Comparison of ENCODE assay signal across 1 cellular context in the genomic region with DNA sequence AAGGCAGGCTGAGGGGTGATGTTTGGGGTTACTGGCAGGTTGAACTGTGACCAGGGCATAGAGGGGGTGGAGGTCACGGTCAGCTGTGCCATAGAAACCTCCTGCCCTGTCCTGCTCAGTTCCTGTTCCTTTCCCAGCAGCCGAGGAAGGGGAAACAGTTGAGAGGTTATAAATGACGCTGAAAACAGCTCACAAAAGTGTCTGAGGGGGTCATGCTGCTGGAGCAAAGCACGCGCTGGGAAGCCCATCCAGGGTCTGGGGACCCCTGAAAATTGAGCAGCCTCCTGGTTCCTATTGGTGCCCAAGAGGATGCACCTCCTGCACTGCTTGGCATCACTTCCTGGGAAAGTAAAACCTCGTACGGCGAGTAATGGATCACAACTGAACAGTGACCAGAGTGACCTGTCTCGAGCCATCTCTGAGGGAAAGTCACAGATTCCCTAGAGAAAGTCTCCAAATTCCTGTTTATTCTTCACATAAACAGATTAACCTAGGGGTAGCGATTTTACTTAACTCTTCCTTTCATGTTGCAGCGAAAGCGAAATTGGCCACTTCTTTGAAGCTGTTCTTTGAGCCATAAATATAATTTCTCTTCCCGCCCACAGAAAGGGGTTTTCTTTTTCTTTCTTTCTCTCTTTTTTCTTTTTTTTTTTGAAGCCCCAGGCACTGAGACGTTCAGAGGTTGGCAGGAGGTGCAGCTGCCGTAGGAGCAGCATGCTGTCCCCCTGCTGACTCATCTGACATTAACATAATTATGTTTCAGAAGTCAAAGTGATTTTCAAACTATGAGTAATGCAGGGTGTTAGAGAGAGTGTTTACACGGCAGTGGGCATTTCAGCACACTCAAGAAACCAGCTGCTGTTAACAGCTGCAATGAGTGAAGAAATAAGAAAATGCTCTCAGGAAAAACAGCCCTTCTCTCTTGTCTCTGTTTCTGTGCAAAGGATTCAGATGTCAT.
A peak's percentile ranks its signal among the peaks of the same experiment; 100 is the strongest.
TF ChIP-seq lines count a peak whose summit lies in the region.

No MANE protein-coding gene starts in this region.

TF ChIP-seq in K562, 482 proteins besides CTCF, POLR2A, EP300 and RAD21 (continued from another document and continues in another):
- TF ChIP-seq ZNF668 (CRISPR knock-in tag; IDR thresholded peaks at IDR 0.05) (no peak), ZNF140 (CRISPR knock-in tag; IDR thresholded peaks at IDR 0.05) (no peak), JUND (IDR thresholded peaks at IDR 0.05; ENCODE audit: borderline replicate concordance, low read depth, low read length) (peak; percentile 89), JUND (tag; IDR thresholded peaks at IDR 0.05; ENCODE audit: borderline replicate concordance, low read depth, low read length) (peak; percentile 88; the same call in 2 of the 3 replicates), FUS (optimal IDR thresholded peaks at IDR 0.05; ENCODE audit: low read depth, low read length) (no peak), CBX1 (IDR thresholded peaks at IDR 0.05; ENCODE audit: low read depth) (no peak), ZC3H4 (CRISPR knock-in tag; IDR thresholded peaks at IDR 0.05; ENCODE audit: borderline replicate concordance) (no peak), POLR2B (IDR thresholded peaks at IDR 0.05; ENCODE audit: low read depth, partially characterized antibody) (no peak), ZNF239 (CRISPR knock-in tag; IDR thresholded peaks at IDR 0.05) (no peak), BRF1 (IDR thresholded peaks at IDR 0.05; ENCODE audit: borderline replicate concordance, extremely low read depth, insufficient read length) (no peak), MAFF (IDR thresholded peaks at IDR 0.05; ENCODE audit: low read length) (peak; percentile 31; the same call in 1 of the 2 replicates), MCM2 (IDR thresholded peaks at IDR 0.05; ENCODE audit: low read depth) (no peak), DIDO1 (tag; IDR thresholded peaks at IDR 0.05; ENCODE audit: low read depth) (no peak), STAT5B (CRISPR knock-in tag; IDR thresholded peaks at IDR 0.05) (no peak), NFATC3 (IDR thresholded peaks at IDR 0.05) (no peak), RFX1 (IDR thresholded peaks at IDR 0.05) (no peak), MAFG (tag; conservative IDR thresholded peaks at IDR 0.05) (peak; percentile 80), HMG20B (CRISPR knock-in tag; IDR thresholded peaks at IDR 0.05) (no peak), ZSCAN32 (CRISPR knock-in tag; IDR thresholded peaks at IDR 0.05) (no peak), ZNF766 (CRISPR knock-in tag; conservative IDR thresholded peaks at IDR 0.05) (0 out of 2 replicates have a peak, but pooled peaks have one; percentile 33), ZFP36 (IDR thresholded peaks at IDR 0.05; ENCODE audit: low read depth, low read length, partially characterized antibody) (peak; percentile 55), SUPT5H (IDR thresholded peaks at IDR 0.05) (no peak), HDAC1 (IDR thresholded peaks at IDR 0.05) (peak in 1 of 2 experiments; percentile 50; a peak in 1 of 4 replicates), SMARCE1 (IDR thresholded peaks at IDR 0.05) (peak; percentile 84), NR2C2 (CRISPR knock-in tag; IDR thresholded peaks at IDR 0.05) (no peak), NR2C2 (tag; IDR thresholded peaks at IDR 0.05) (peak; percentile 51; the same call in 1 of the 2 replicates), MYNN (IDR thresholded peaks at IDR 0.05) (no peak), MYNN (CRISPR knock-in tag; IDR thresholded peaks at IDR 0.05) (no peak), KDM1A (IDR thresholded peaks at IDR 0.05) (peak in 1 of 2 experiments; percentile 7; a peak in 1 of 4 replicates), MEF2D (tag; conservative IDR thresholded peaks at IDR 0.05; ENCODE audit: low read depth) (no peak), SAFB2 (IDR thresholded peaks at IDR 0.05; ENCODE audit: borderline replicate concordance, low read depth, low read length, severe bottlenecking) (no peak), FOXM1 (IDR thresholded peaks at IDR 0.05; ENCODE audit: low read depth) (no peak; the same call in 1 of the 2 replicates), FOXM1 (CRISPR knock-in tag; IDR thresholded peaks at IDR 0.05; ENCODE audit: low read depth) (no peak), ZNF24 (IDR thresholded peaks at IDR 0.05) (peak; percentile 36; the same call in 1 of the 2 replicates)
- TF ChIP-seq, protein P1, sequence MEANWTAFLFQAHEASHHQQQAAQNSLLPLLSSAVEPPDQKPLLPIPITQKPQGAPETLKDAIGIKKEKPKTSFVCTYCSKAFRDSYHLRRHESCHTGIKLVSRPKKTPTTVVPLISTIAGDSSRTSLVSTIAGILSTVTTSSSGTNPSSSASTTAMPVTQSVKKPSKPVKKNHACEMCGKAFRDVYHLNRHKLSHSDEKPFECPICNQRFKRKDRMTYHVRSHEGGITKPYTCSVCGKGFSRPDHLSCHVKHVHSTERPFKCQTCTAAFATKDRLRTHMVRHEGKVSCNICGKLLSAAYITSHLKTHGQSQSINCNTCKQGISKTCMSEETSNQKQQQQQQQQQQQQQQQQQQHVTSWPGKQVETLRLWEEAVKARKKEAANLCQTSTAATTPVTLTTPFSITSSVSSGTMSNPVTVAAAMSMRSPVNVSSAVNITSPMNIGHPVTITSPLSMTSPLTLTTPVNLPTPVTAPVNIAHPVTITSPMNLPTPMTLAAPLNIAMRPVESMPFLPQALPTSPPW (CRISPR knock-in tag; IDR thresholded peaks at IDR 0.05) = 0 out of 2 replicates have a peak, but pooled peaks have one; percentile 18
- TF ChIP-seq, protein P2, sequence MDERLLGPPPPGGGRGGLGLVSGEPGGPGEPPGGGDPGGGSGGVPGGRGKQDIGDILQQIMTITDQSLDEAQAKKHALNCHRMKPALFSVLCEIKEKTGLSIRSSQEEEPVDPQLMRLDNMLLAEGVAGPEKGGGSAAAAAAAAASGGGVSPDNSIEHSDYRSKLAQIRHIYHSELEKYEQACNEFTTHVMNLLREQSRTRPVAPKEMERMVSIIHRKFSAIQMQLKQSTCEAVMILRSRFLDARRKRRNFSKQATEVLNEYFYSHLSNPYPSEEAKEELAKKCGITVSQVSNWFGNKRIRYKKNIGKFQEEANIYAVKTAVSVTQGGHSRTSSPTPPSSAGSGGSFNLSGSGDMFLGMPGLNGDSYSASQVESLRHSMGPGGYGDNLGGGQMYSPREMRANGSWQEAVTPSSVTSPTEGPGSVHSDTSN (CRISPR knock-in tag; IDR thresholded peaks at IDR 0.05; ENCODE audit: low read depth) = no peak
- TF ChIP-seq, protein P2 (tag; conservative IDR thresholded peaks at IDR 0.05; ENCODE audit: low read depth) = peak; percentile 62
- TF ChIP-seq, protein P3, sequence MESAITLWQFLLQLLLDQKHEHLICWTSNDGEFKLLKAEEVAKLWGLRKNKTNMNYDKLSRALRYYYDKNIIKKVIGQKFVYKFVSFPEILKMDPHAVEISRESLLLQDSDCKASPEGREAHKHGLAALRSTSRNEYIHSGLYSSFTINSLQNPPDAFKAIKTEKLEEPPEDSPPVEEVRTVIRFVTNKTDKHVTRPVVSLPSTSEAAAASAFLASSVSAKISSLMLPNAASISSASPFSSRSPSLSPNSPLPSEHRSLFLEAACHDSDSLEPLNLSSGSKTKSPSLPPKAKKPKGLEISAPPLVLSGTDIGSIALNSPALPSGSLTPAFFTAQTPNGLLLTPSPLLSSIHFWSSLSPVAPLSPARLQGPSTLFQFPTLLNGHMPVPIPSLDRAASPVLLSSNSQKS (CRISPR knock-in tag; IDR thresholded peaks at IDR 0.05) = no peak
- TF ChIP-seq, protein P4, sequence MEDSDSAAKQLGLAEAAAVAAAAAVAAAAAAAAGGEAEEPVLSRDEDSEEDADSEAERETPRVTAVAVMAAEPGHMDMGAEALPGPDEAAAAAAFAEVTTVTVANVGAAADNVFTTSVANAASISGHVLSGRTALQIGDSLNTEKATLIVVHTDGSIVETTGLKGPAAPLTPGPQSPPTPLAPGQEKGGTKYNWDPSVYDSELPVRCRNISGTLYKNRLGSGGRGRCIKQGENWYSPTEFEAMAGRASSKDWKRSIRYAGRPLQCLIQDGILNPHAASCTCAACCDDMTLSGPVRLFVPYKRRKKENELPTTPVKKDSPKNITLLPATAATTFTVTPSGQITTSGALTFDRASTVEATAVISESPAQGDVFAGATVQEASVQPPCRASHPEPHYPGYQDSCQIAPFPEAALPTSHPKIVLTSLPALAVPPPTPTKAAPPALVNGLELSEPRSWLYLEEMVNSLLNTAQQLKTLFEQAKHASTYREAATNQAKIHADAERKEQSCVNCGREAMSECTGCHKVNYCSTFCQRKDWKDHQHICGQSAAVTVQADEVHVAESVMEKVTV (CRISPR knock-in tag; IDR thresholded peaks at IDR 0.05) = no peak
- TF ChIP-seq, protein P5, sequence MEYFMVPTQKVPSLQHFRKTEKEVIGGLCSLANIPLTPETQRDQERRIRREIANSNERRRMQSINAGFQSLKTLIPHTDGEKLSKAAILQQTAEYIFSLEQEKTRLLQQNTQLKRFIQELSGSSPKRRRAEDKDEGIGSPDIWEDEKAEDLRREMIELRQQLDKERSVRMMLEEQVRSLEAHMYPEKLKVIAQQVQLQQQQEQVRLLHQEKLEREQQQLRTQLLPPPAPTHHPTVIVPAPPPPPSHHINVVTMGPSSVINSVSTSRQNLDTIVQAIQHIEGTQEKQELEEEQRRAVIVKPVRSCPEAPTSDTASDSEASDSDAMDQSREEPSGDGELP (CRISPR knock-in tag; IDR thresholded peaks at IDR 0.05; ENCODE audit: borderline replicate concordance) = peak; percentile 36; the same call in 1 of the 2 replicates
- TF ChIP-seq, protein P6, sequence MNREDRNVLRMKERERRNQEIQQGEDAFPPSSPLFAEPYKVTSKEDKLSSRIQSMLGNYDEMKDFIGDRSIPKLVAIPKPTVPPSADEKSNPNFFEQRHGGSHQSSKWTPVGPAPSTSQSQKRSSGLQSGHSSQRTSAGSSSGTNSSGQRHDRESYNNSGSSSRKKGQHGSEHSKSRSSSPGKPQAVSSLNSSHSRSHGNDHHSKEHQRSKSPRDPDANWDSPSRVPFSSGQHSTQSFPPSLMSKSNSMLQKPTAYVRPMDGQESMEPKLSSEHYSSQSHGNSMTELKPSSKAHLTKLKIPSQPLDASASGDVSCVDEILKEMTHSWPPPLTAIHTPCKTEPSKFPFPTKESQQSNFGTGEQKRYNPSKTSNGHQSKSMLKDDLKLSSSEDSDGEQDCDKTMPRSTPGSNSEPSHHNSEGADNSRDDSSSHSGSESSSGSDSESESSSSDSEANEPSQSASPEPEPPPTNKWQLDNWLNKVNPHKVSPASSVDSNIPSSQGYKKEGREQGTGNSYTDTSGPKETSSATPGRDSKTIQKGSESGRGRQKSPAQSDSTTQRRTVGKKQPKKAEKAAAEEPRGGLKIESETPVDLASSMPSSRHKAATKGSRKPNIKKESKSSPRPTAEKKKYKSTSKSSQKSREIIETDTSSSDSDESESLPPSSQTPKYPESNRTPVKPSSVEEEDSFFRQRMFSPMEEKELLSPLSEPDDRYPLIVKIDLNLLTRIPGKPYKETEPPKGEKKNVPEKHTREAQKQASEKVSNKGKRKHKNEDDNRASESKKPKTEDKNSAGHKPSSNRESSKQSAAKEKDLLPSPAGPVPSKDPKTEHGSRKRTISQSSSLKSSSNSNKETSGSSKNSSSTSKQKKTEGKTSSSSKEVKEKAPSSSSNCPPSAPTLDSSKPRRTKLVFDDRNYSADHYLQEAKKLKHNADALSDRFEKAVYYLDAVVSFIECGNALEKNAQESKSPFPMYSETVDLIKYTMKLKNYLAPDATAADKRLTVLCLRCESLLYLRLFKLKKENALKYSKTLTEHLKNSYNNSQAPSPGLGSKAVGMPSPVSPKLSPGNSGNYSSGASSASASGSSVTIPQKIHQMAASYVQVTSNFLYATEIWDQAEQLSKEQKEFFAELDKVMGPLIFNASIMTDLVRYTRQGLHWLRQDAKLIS (CRISPR knock-in tag; IDR thresholded peaks at IDR 0.05) = no peak
